In the genomic region with DNA sequence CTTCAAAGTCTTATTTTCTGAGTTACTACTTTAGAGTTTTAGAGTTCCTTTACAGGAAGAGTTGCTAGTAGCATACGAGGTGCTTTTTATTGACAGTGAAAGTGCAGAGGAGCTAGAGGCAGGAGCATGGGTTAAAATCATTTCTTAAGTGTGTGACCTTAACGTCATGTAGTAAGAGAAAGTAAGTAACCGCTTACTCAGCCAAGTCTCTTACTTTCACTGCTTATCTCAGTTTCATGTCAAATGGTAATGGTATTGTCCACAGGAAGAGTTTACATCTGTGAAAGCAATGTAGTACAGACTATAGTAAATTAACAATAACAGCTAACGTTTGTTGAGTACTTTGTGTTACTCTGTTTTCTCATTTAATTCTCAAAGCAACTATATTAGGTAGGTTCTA, we compare ENCODE assay signal across 13 cellular contexts. TPM values are rescaled to one million over a fixed set of nuclear protein-coding genes. Genes with fewer than 3 reads are reported as not detected.
DNase-seq lines count a peak whose midpoint lies in the region; ATAC-seq, FAIRE-seq and TF ChIP-seq lines count a peak whose summit lies in the region.
"Had no signal": no experiment of that assay in that cellular context is flagged by ENCODE, and none has a peak within 500 bp of the region (broad histone marks: within the 10 kb centered on the region; RNA-seq: fewer than 3 reads in every experiment).

No MANE protein-coding gene starts in this region.

- no peak for TF ChIP-seq RAD21 in A549 (conservative IDR thresholded peaks at IDR 0.05 in 1 of 2, IDR thresholded peaks at IDR 0.05 in 1 of 2)

- peak; percentile 13 for FAIRE-seq in A549 (lab: Jason Lieb, UNC)

- ATAC-seq in A549 (no peak), GM18508 (IDR thresholded peaks at IDR 0.05; ENCODE audit: insufficient read depth, unreplicated experiment) (peak; percentile 74), GM21717 (IDR thresholded peaks at IDR 0.05; ENCODE audit: unreplicated experiment) (peak; percentile 86), HG03442 (IDR thresholded peaks at IDR 0.05; ENCODE audit: unreplicated experiment) (peak; percentile 94)
- ATAC-seq: CD8-positive, alpha-beta T cell had no signal

- TF ChIP-seq POLR2A in A549 (IDR thresholded peaks at IDR 0.05; ENCODE audit: low read length), result no peak

- POLR2A ChIA-PET in A549 (lab: Yijun Ruan, JAX), result interaction anchor here (0.7 kb wide), 1 partner anchor 13 kb away, joined by 3 read pairs; a partner anchor contains a TSS

- WGBS in A549 (ENCODE audit: missing lambda C conversion rate), result 85% methylated on average over 4 of the region's 4 CpGs

- CTCF ChIA-PET in A549 (lab: Yijun Ruan, JAX), result interaction anchor here (1.6 kb wide), 1 partner anchor 10 kb away, joined by 4 read pairs; no protein-coding TSS in a partner anchor

- H3K4me2 ChIP-seq in A549, result no peak overlapping the region

- TF ChIP-seq CTCF in A549 (IDR thresholded peaks at IDR 0.05), result no peak

- H3K4me3 ChIP-seq in A549, result no peak overlapping the region

- no peaks in the 10 kb centered on the region for H3K9me3 ChIP-seq in A549

- H3K4me1 ChIP-seq in A549, result no peaks in the 10 kb centered on the region

- no peak overlapping the region for H3K27ac ChIP-seq in A549

- DNase-seq in A549 (ENCODE audit: low read depth in 1 of 2, low spot score in 1 of 2) (no peak), NCI-H2171 treated with DMSO at 0.1 percent for 48 hours (lab: John Stamatoyannopoulos, UW) (no peak), GF-D8 (lab: John Stamatoyannopoulos, UW) (no peak), NOMO-1 treated with dmso at 0.1 percent for 144 hours (lab: John Stamatoyannopoulos, UW; ENCODE audit: unreplicated experiment) (no peak), NCI-H524 (lab: John Stamatoyannopoulos, UW) (no peak)
- DNase-seq: amygdala; CD8-positive, alpha-beta T cell; naive B cell; NCI-H1436; stimulated activated CD4-positive, alpha-beta T cell treated with anti-CD3 and anti-CD28 coated beads, Interleukin-12 subunit alpha, Interleukin-12 subunit beta, amount 100 ng/mL, for 4 hours had no signal

- no peak for TF ChIP-seq EP300 in A549 (IDR thresholded peaks at IDR 0.05)

TF ChIP-seq in A549, 52 proteins besides CTCF, POLR2A, EP300 and RAD21:
- no peak for TF ChIP-seq ZFP36 (IDR thresholded peaks at IDR 0.05; ENCODE audit: borderline replicate concordance, partially characterized antibody)
- TF ChIP-seq ZSCAN20 (CRISPR knock-in tag; IDR thresholded peaks at IDR 0.05), result no peak
- TF ChIP-seq, protein P1, sequence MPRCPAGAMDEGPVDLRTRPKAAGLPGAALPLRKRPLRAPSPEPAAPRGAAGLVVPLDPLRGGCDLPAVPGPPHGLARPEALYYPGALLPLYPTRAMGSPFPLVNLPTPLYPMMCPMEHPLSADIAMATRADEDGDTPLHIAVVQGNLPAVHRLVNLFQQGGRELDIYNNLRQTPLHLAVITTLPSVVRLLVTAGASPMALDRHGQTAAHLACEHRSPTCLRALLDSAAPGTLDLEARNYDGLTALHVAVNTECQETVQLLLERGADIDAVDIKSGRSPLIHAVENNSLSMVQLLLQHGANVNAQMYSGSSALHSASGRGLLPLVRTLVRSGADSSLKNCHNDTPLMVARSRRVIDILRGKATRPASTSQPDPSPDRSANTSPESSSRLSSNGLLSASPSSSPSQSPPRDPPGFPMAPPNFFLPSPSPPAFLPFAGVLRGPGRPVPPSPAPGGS (IDR thresholded peaks at IDR 0.05), result no peak
- TF ChIP-seq MAFK (IDR thresholded peaks at IDR 0.05; ENCODE audit: partially characterized antibody), result no peak
TF ChIP-seq in A549: peak in this region for 0.

RNA-seq across cellular contexts. Expression of a gene that starts 12.6 kb away (rescaled TPM):
- polyA plus RNA-seq in A549 (2011; rRNA removed) (40.2 and 48.0 TPM in 2 replicates), A549 (2017; fragmentation: RNase III; extraction: RNeasy Plus Mini Kit Qiagen cat#74134 plus additional on column Dnase treatment) (28.8 to 29.3 TPM (median 29.0 TPM) in 3 replicates)
- polyA plus RNA-seq in A549 (2012; cell fraction: cytosol; rRNA removed), result 17.1 and 18.6 TPM in 2 replicates
- 21.7 and 31.2 TPM in 2 replicates for polyA plus RNA-seq in A549 (2012; cell fraction: nucleus; rRNA removed)
- 19.2 and 21.3 TPM in 2 replicates for polyA minus RNA-seq in A549 (2011; rRNA and poly(A)+ RNA removed)

RNA-seq across cellular contexts. Expression of a gene that starts 12.6 kb away (rescaled TPM):
- polyA plus RNA-seq in A549 (2011; rRNA removed) (44.1 and 70.9 TPM in 2 replicates), A549 (2017; fragmentation: RNase III; extraction: RNeasy Plus Mini Kit Qiagen cat#74134 plus additional on column Dnase treatment) (71.5 to 74.0 TPM (median 72.7 TPM) in 3 replicates)
- 9.2 and 13.1 TPM in 2 replicates for polyA plus RNA-seq in A549 (2012; cell fraction: cytosol; rRNA removed)
- 4.9 and 6.8 TPM in 2 replicates for polyA plus RNA-seq in A549 (2012; cell fraction: nucleus; rRNA removed)
- 19.5 and 22.3 TPM in 2 replicates for polyA minus RNA-seq in A549 (2011; rRNA and poly(A)+ RNA removed)

RNA-seq across cellular contexts. Expression of a gene that starts 47.7 kb away (rescaled TPM):
- polyA plus RNA-seq in A549 (2011; rRNA removed), result 78.1 and 87.4 TPM in 2 replicates
- polyA plus RNA-seq in A549 (2012; cell fraction: cytosol; rRNA removed), result 32.8 and 33.3 TPM in 2 replicates
- 8.1 and 18.3 TPM in 2 replicates for polyA plus RNA-seq in A549 (2012; cell fraction: nucleus; rRNA removed)
- 55.9 to 69.2 TPM (median 61.3 TPM) in 3 replicates for polyA plus RNA-seq in A549 (2017; fragmentation: RNase III; extraction: RNeasy Plus Mini Kit Qiagen cat#74134 plus additional on column Dnase treatment)
- 22.6 and 22.7 TPM in 2 replicates for polyA minus RNA-seq in A549 (2011; rRNA and poly(A)+ RNA removed)

RNA-seq across cellular contexts. Expression of a gene that starts 55.5 kb away (rescaled TPM):
- polyA plus RNA-seq in A549 (2011; rRNA removed), result not detected in 2 replicates
- polyA plus RNA-seq in A549 (2012; cell fraction: cytosol; rRNA removed), result not detected in 2 replicates
- not detected in 2 replicates for polyA plus RNA-seq in A549 (2012; cell fraction: nucleus; rRNA removed)
- polyA plus RNA-seq in A549 (2017; fragmentation: RNase III; extraction: RNeasy Plus Mini Kit Qiagen cat#74134 plus additional on column Dnase treatment), result not detected in 3 replicates
- not detected in 2 replicates for polyA minus RNA-seq in A549 (2011; rRNA and poly(A)+ RNA removed)

Comparison
In these comparisons a context has a peak if more than half of its experiments do, and no peak if none do; other contexts are left out.
1. ATAC-seq: peak in GM18508 (single experiment), GM21717 (single experiment) and HG03442 (single experiment); none in A549 (0 of 2).